In genomic region chr17:13429201-13429600, GRCh38 we compare ENCODE assay signal across 15 cellular contexts.
DNase-seq lines count a peak whose midpoint lies in the region; ATAC-seq, FAIRE-seq and TF ChIP-seq lines count a peak whose summit lies in the region.
"Had no signal": no experiment of that assay in that cellular context is flagged by ENCODE, and none has a peak within 500 bp of the region (broad histone marks: within the 10 kb centered on the region; RNA-seq: fewer than 3 reads in every experiment).

No MANE protein-coding gene starts in this region.

- ATAC-seq in natural killer cell treated with Interleukin-12 subunit alpha and Interleukin-12 subunit beta and Interleukin-15 and Interleukin-18, amount 100 ng/mL, for 72 hours = no peak

- H3K27ac Mint-ChIP-seq in natural killer cell treated with Interleukin-12 subunit alpha and Interleukin-12 subunit beta and Interleukin-15 and Interleukin-18, amount 100 ng/mL, for 72 hours = no peak overlapping the region
- H3K27ac Mint-ChIP-seq: IgD-negative memory B cell had no signal

- H3K4me3 ChIP-seq in WERI-Rb-1 (ENCODE audit: low read depth, low read length) = no peak overlapping the region
- H3K4me3 ChIP-seq: cardiac muscle cell had no signal

- FAIRE-seq in urothelium cell line (lab: Jason Lieb, UNC) = no peak

- peaks cover 0 to 4% of the 10 kb centered on the region in 2 donors for H3K27me3 Mint-ChIP-seq in natural killer cell treated with Interleukin-12 subunit alpha and Interleukin-12 subunit beta and Interleukin-15 and Interleukin-18, amount 100 ng/mL, for 72 hours
- H3K27me3 Mint-ChIP-seq: IgD-negative memory B cell had no signal

- no peaks in the 10 kb centered on the region for H3K9me3 Mint-ChIP-seq in natural killer cell treated with Interleukin-12 subunit alpha and Interleukin-12 subunit beta and Interleukin-15 and Interleukin-18, amount 100 ng/mL, for 72 hours

- no peaks in the 10 kb centered on the region for H3K4me1 Mint-ChIP-seq in natural killer cell treated with Interleukin-12 subunit alpha and Interleukin-12 subunit beta and Interleukin-15 and Interleukin-18, amount 100 ng/mL, for 72 hours (ENCODE audit: low read depth in 2 of 2)
- H3K4me1 Mint-ChIP-seq: IgD-negative memory B cell had no signal

- H3K9me3 ChIP-seq in WERI-Rb-1 (ENCODE audit: severe bottlenecking) = no peaks in the 10 kb centered on the region

- H3K4me3 Mint-ChIP-seq in natural killer cell treated with Interleukin-12 subunit alpha and Interleukin-12 subunit beta and Interleukin-15 and Interleukin-18, amount 100 ng/mL, for 72 hours = no peak overlapping the region
- H3K4me3 Mint-ChIP-seq: IgD-negative memory B cell had no signal

- H3K36me3 ChIP-seq in WERI-Rb-1 = no peaks in the 10 kb centered on the region
- H3K36me3 ChIP-seq: cardiac muscle cell had no signal

- H3K36me3 Mint-ChIP-seq in natural killer cell treated with Interleukin-12 subunit alpha and Interleukin-12 subunit beta and Interleukin-15 and Interleukin-18, amount 100 ng/mL, for 72 hours = no peaks in the 10 kb centered on the region
- H3K36me3 Mint-ChIP-seq: IgD-negative memory B cell had no signal

- peak; percentile 6 for DNase-seq in NCI-H82 (lab: John Stamatoyannopoulos, UW)
- DNase-seq in NCI-H82 treated with DMSO at 0.1 percent for 48 hours (lab: John Stamatoyannopoulos, UW; ENCODE audit: unreplicated experiment) = no peak
- DNase-seq in WERI-Rb-1 = peak; percentile 66
- peak; percentile 90 for DNase-seq in iris pigment epithelial cell (ENCODE audit: low read depth)
- DNase-seq in urothelium cell line (ENCODE audit: low spot score) = peak; percentile 6
- DNase-seq in NCI-H2029 treated with DMSO at 0.1 percent for 48 hours (lab: John Stamatoyannopoulos, UW) = no peak
- DNase-seq in natural killer cell treated with Interleukin-12 subunit alpha and Interleukin-12 subunit beta and Interleukin-15 and Interleukin-18, amount 100 ng/mL, for 72 hours (ENCODE audit: low spot score) = no peak
- DNase-seq in activated CD4-positive, alpha-beta T cell treated with anti-CD3 and anti-CD28 coated beads, Interleukin-2, amount 50 U/mL, for 48 hours = no peak
- DNase-seq: activated T-cell treated with anti-CD3 and anti-CD28 coated beads, Interleukin-2, amount 50 U/mL, for 48 hours; GDM1; NCI-H2029; stimulated activated naive CD4-positive, alpha-beta T cell treated with Interleukin-2 at 50 U/mL for 16 hours had no signal

- no peaks in the 10 kb centered on the region for H3K27me3 ChIP-seq in WERI-Rb-1 (ENCODE audit: insufficient read depth, low read depth, severe bottlenecking)
- H3K27me3 ChIP-seq: cardiac muscle cell had no signal

- no peak for TF ChIP-seq CTCF in WERI-Rb-1 (IDR thresholded peaks at IDR 0.05; ENCODE audit: low read depth, low read length)

- H3K27ac ChIP-seq in WERI-Rb-1 = no peak overlapping the region
- H3K27ac ChIP-seq: 22Rv1, cardiac muscle cell had no signal

Comparison
In these comparisons a context has a peak if more than half of its experiments do, and no peak if none do; other contexts are left out.
1. DNase-seq: peak in NCI-H82 (single experiment), WERI-Rb-1 (single experiment), iris pigment epithelial cell (single experiment) and urothelium cell line (single experiment); none in NCI-H82 treated with DMSO at 0.1 percent for 48 hours (single experiment), NCI-H2029 treated with DMSO at 0.1 percent for 48 hours (single experiment), natural killer cell treated with Interleukin-12 subunit alpha and Interleukin-12 subunit beta and Interleukin-15 and Interleukin-18, amount 100 ng/mL, for 72 hours (single experiment) and activated CD4-positive, alpha-beta T cell treated with anti-CD3 and anti-CD28 coated beads, Interleukin-2, amount 50 U/mL, for 48 hours (0 of 2).